24 cellular contexts compared by ENCODE assay signal in the genomic region with DNA sequence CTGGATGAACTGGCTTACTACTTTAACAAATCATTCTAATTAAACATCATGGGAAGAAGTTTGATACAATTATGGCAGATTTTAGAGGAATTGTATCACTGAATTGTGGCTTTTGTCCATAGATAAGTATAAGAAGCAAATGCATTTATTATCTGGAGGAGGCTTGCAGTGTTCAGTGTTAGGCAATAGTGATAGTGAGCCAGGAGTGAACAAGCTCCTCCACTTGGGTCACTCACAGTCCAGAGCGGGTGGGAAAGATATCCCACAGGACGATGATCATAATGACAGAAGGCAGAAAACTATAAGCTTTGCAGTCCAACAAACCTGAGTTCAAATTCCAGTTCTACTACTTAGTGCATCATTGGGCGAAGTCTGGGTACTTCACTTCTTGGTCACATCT.
DNase-seq lines count a peak whose midpoint lies in the region; ATAC-seq, FAIRE-seq and TF ChIP-seq lines count a peak whose summit lies in the region.
"Had no signal": no experiment of that assay in that cellular context is flagged by ENCODE, and none has a peak within 500 bp of the region (broad histone marks: within the 10 kb centered on the region; RNA-seq: fewer than 3 reads in every experiment).

No MANE protein-coding gene starts in this region.

- no peaks in the 10 kb centered on the region for H3K27me3 ChIP-seq in right cardiac atrium (ENCODE audit: control insufficient read depth, insufficient read depth)
- H3K27me3 ChIP-seq in left ventricle myocardium inferior (ENCODE audit: low read depth): no peaks in the 10 kb centered on the region
- no peaks in the 10 kb centered on the region for H3K27me3 ChIP-seq in small intestine (ENCODE audit: control insufficient read depth in 2 of 2, insufficient read depth in 2 of 2, low read length in 2 of 2)
- H3K27me3 ChIP-seq in aorta (ENCODE audit: control insufficient read depth in 1 of 2, insufficient read depth in 2 of 2, low read length in 1 of 2): no peaks in the 10 kb centered on the region
- no peaks in the 10 kb centered on the region for H3K27me3 ChIP-seq in uterus
- H3K27me3 ChIP-seq in left lung: no peaks in the 10 kb centered on the region
- H3K27me3 ChIP-seq: BE2C, SJSA1 had no signal

- H3K27ac ChIP-seq in right cardiac atrium (ENCODE audit: low read length): peak overlapping the region; percentile 22
- no peak overlapping the region for H3K27ac ChIP-seq in left ventricle myocardium inferior (replicated peaks)
- no peak overlapping the region for H3K27ac ChIP-seq in small intestine (ENCODE audit: low read depth in 1 of 2, low read length in 1 of 2)
- H3K27ac ChIP-seq in aorta (ENCODE audit: low read depth in 1 of 2, low read length in 2 of 2): peak overlapping the region; percentile 20 to 25
- H3K27ac ChIP-seq in uterus: no peak overlapping the region
- H3K27ac ChIP-seq in left lung: no peak overlapping the region
- H3K27ac ChIP-seq: SJSA1 had no signal

- intact Hi-C loops in right cardiac atrium (cut with DNase I) (no loop called here), left ventricle myocardium inferior (cut with micrococcal nuclease) (no loop called here), aorta (cut with DNase I) (no loop called here), uterus (cut with DNase I; ENCODE audit: low total_unique reads) (no loop called here), left lung (cut with DNase I) (no loop called here)

- H3K36me3 ChIP-seq in left ventricle myocardium inferior (peaks cover 3% of the 10 kb centered on the region), small intestine (ENCODE audit: control insufficient read depth in 2 of 2, insufficient read depth in 2 of 2, low read length in 2 of 2) (no peaks in the 10 kb centered on the region), aorta (ENCODE audit: control insufficient read depth in 1 of 2, insufficient read depth in 2 of 2, low read length in 1 of 2) (no peaks in the 10 kb centered on the region), uterus (no peaks in the 10 kb centered on the region), left lung (no peaks in the 10 kb centered on the region)
- H3K36me3 ChIP-seq: BE2C, HAP-1, SJSA1 had no signal

- WGBS in right cardiac atrium: 78% methylated on average over 3 of the region's 3 CpGs
- WGBS in small intestine, 3 donors: 75 to 86% (median 80%) methylated on average over 3 of the region's 3 CpGs
- 94 to 97% methylated on average over 3 of the region's 3 CpGs for WGBS in aorta, 2 donors

- no peak for DNase-seq in right cardiac atrium
- DNase-seq in left ventricle myocardium inferior: no peak
- DNase-seq in fibroblast of the aortic adventitia (ENCODE audit: low read depth): peak; percentile 59
- peak; percentile 33 for DNase-seq in small intestine
- no peak for DNase-seq in aorta
- DNase-seq in uterus: no peak
- no peak for DNase-seq in NCI-H524 (lab: John Stamatoyannopoulos, UW)
- no peak for DNase-seq in left lung
- DNase-seq: 8988T; ACHN; BE2C; GOT3; KBM-7; MM.1S; NCI-H2029; NCI-H446; NCI-H526; NCI-H82; NK-92 treated with Interleukin-12 subunit alpha and Interleukin-12 subunit beta, amount 100 ng/mL, for 24 hours; Right ventricle myocardium superior; RPMI8226 had no signal

- H3K9me3 ChIP-seq in right cardiac atrium (ENCODE audit: control insufficient read depth, low read length): no peaks in the 10 kb centered on the region
- peaks cover 6% of the 10 kb centered on the region for H3K9me3 ChIP-seq in left ventricle myocardium inferior (replicated peaks)
- no peaks in the 10 kb centered on the region for H3K9me3 ChIP-seq in small intestine (ENCODE audit: control insufficient read depth, low read depth)
- H3K9me3 ChIP-seq in aorta (ENCODE audit: control insufficient read depth, low read length): no peaks in the 10 kb centered on the region
- no peaks in the 10 kb centered on the region for H3K9me3 ChIP-seq in uterus
- H3K9me3 ChIP-seq in left lung: no peaks in the 10 kb centered on the region
- H3K9me3 ChIP-seq: BE2C, HAP-1, SJSA1 had no signal

- ATAC-seq in right cardiac atrium (peak in 1 of 2 donors; percentile 44), aorta (ENCODE audit: low FRiP score) (no peak), left lung (no peak)

- TF ChIP-seq POLR2A in uterus (IDR thresholded peaks at IDR 0.05): no peak

- H3K4me1 ChIP-seq in right cardiac atrium (ENCODE audit: control insufficient read depth, insufficient read depth, low read length): peaks cover 18% of the 10 kb centered on the region
- peaks cover 58% of the 10 kb centered on the region for H3K4me1 ChIP-seq in left ventricle myocardium inferior
- no peaks in the 10 kb centered on the region for H3K4me1 ChIP-seq in small intestine (ENCODE audit: control insufficient read depth in 2 of 2, insufficient read depth in 1 of 2, low read depth in 1 of 2, low read length in 1 of 2)
- peaks cover 3 to 7% of the 10 kb centered on the region in 2 donors for H3K4me1 ChIP-seq in aorta (ENCODE audit: control insufficient read depth in 1 of 2, insufficient read depth in 2 of 2, low read length in 2 of 2)
- H3K4me1 ChIP-seq in uterus: no peaks in the 10 kb centered on the region
- peaks cover 25 to 33% of the 10 kb centered on the region in 2 donors for H3K4me1 ChIP-seq in left lung
- H3K4me1 ChIP-seq: BE2C, HAP-1 had no signal

- no peak for FAIRE-seq in small intestine (lab: Jason Lieb, UNC)
- FAIRE-seq: HTR-8/SVneo had no signal

- no peak overlapping the region for H3K4me3 ChIP-seq in right cardiac atrium (ENCODE audit: low read length)
- no peak overlapping the region for H3K4me3 ChIP-seq in left ventricle myocardium inferior
- no peak overlapping the region for H3K4me3 ChIP-seq in fibroblast of the aortic adventitia (ENCODE audit: low read depth, low read length)
- no peak overlapping the region for H3K4me3 ChIP-seq in small intestine (ENCODE audit: low read depth in 1 of 2, low read length in 2 of 2)
- no peak overlapping the region for H3K4me3 ChIP-seq in aorta (ENCODE audit: low read length in 2 of 2)
- H3K4me3 ChIP-seq in uterus: no peak overlapping the region
- no peak overlapping the region for H3K4me3 ChIP-seq in left lung
- H3K4me3 ChIP-seq: HAP-1, SJSA1 had no signal

- TF ChIP-seq CTCF in left ventricle myocardium inferior (IDR thresholded peaks at IDR 0.05; ENCODE audit: borderline replicate concordance) (no peak), fibroblast of the aortic adventitia (IDR thresholded peaks at IDR 0.05; ENCODE audit: insufficient read depth, low read length) (no peak), uterus (IDR thresholded peaks at IDR 0.05) (no peak), left lung (IDR thresholded peaks at IDR 0.05) (no peak)

Comparison
In these comparisons a context has a peak if more than half of its experiments do, and no peak if none do; other contexts are left out.
1. H3K27ac ChIP-seq: peak in right cardiac atrium (single experiment) and aorta (2 of 2); none in left ventricle myocardium inferior (single experiment), small intestine (0 of 2), uterus (0 of 2) and left lung (0 of 2).
2. DNase-seq: peak in fibroblast of the aortic adventitia (single experiment) and small intestine (single experiment); none in right cardiac atrium (0 of 3), left ventricle myocardium inferior (single experiment), aorta (0 of 2), uterus (0 of 2), NCI-H524 (0 of 2) and left lung (0 of 2).